ENCODE assay signal across 16 cellular contexts in genomic region chr14:54629183-54629582, GRCh38.
DNase-seq lines count a peak whose midpoint lies in the region; ATAC-seq and TF ChIP-seq lines count a peak whose summit lies in the region.
"Had no signal": no experiment of that assay in that cellular context is flagged by ENCODE, and none has a peak within 500 bp of the region (broad histone marks: within the 10 kb centered on the region; RNA-seq: fewer than 3 reads in every experiment).

No MANE protein-coding gene starts in this region.

- no TSS peak for BruUV-seq in mammary epithelial cell (replicated peaks; lab: Mats Ljungman, UMichigan)

- no peaks in the 10 kb centered on the region for H3K9me3 ChIP-seq in breast epithelium
- no peaks in the 10 kb centered on the region for H3K9me3 ChIP-seq in mammary epithelial cell (replicated peaks; ENCODE audit: insufficient read depth, low read length)
- H3K9me3 ChIP-seq in mucosa of descending colon: no peaks in the 10 kb centered on the region
- H3K9me3 ChIP-seq: Caco-2 had no signal

- no peaks in the 10 kb centered on the region for H3K27me3 ChIP-seq in breast epithelium
- no peaks in the 10 kb centered on the region for H3K27me3 ChIP-seq in mammary epithelial cell (ENCODE audit: insufficient read depth, low read length)

- intact Hi-C loops in breast epithelium (cut with DNase I; ENCODE audit: low total_unique reads) (no loop called here), mammary epithelial cell (cut with micrococcal nuclease) (no loop called here), mucosa of descending colon (cut with DNase I, micrococcal nuclease) (no loop called here)

- TF ChIP-seq POLR2A in breast epithelium (IDR thresholded peaks at IDR 0.05): no peak

- H3K4me1 ChIP-seq in breast epithelium: no peaks in the 10 kb centered on the region
- no peaks in the 10 kb centered on the region for H3K4me1 ChIP-seq in mammary epithelial cell (ENCODE audit: insufficient read depth, low read length)
- no peaks in the 10 kb centered on the region for H3K4me1 ChIP-seq in mucosa of descending colon (ENCODE audit: low read depth)

- no peaks in the 10 kb centered on the region for H4K20me1 ChIP-seq in mammary epithelial cell (ENCODE audit: insufficient read depth, low read length)

- H3K4me3 ChIP-seq in breast epithelium: no peak overlapping the region
- H3K4me3 ChIP-seq in mammary epithelial cell (replicated peaks in 1 of 3; ENCODE audit: insufficient read depth in 1 of 3, low read depth in 2 of 3, low read length in 3 of 3): no peak overlapping the region
- no peak overlapping the region for H3K4me3 ChIP-seq in mucosa of descending colon

- H3K27me3 Mint-ChIP-seq in T-cell: no peaks in the 10 kb centered on the region
- H3K27me3 Mint-ChIP-seq in memory B cell: no peaks in the 10 kb centered on the region
- no peaks in the 10 kb centered on the region for H3K27me3 Mint-ChIP-seq in stimulated activated memory B cell treated with anti-CD40 and anti-IgM and Interleukin-4, amounts not matched to agents 10 μg/mL and 1 μg/mL and 100 μg/mL, for 72 hours
- H3K27me3 Mint-ChIP-seq: activated CD4-positive, alpha-beta memory T cell treated with anti-CD3 and anti-CD28 coated beads, Interleukin-2, amount 10 ng/mL, durations not matched to agents 7 days and 5 days had no signal

- no peak for ATAC-seq in T-cell (replicated peaks in 1 of 4)
- ATAC-seq in memory B cell (ENCODE audit: low read depth): no peak
- ATAC-seq in stimulated activated memory B cell treated with anti-CD40 and anti-IgM and Interleukin-4, amounts not matched to agents 10 μg/mL and 1 μg/mL and 100 μg/mL, for 72 hours: no peak
- ATAC-seq in GM19455 (IDR thresholded peaks at IDR 0.05; ENCODE audit: unreplicated experiment): no peak
- ATAC-seq in mucosa of descending colon: no peak
- no peak for ATAC-seq in HG02970 (IDR thresholded peaks at IDR 0.05; ENCODE audit: low FRiP score, unreplicated experiment)
- ATAC-seq: left lobe of liver, Panc1, SK-N-SH treated with all-trans-retinoic acid at 6 μM for 48 hours had no signal

- POLR2A ChIA-PET in T-cell (lab: Charles Lee): interaction anchor here (0.6 kb wide), 3 partner anchors 57 to 272 kb away, joined by 3 to 8 read pairs (median 4); no protein-coding TSS in a partner anchor

- H3K4me1 Mint-ChIP-seq in T-cell (peaks cover 48 to 49% (median 49%) of the 10 kb centered on the region in 3 donors), memory B cell (peaks cover 45% of the 10 kb centered on the region)
- H3K4me1 Mint-ChIP-seq in stimulated activated memory B cell treated with anti-CD40 and anti-IgM and Interleukin-4, amounts not matched to agents 10 μg/mL and 1 μg/mL and 100 μg/mL, for 72 hours: peaks cover 53% of the 10 kb centered on the region

- H3K36me3 Mint-ChIP-seq in T-cell (peaks cover 4% of the 10 kb centered on the region), memory B cell (peaks cover 3% of the 10 kb centered on the region)
- H3K36me3 Mint-ChIP-seq in stimulated activated memory B cell treated with anti-CD40 and anti-IgM and Interleukin-4, amounts not matched to agents 10 μg/mL and 1 μg/mL and 100 μg/mL, for 72 hours: peaks cover 5% of the 10 kb centered on the region

- WGBS in mammary epithelial cell (ENCODE audit: low coverage, missing lambda C conversion rate): 93% methylated on average over 3 of the region's 3 CpGs

- H3K27ac ChIP-seq in breast epithelium (peak overlapping the region; percentile 24 to 26), mammary epithelial cell (ENCODE audit: insufficient read depth, low read depth, low read length) (no peak overlapping the region)

- H3K9ac ChIP-seq in mammary epithelial cell (ENCODE audit: insufficient read depth, low read length): no peak overlapping the region

- no peak overlapping the region for H3K4me2 ChIP-seq in mammary epithelial cell (ENCODE audit: insufficient read depth, low read depth, low read length)

- H3K9me3 Mint-ChIP-seq in T-cell: peaks cover 0 to 4% (median 2%) of the 10 kb centered on the region in 3 donors
- H3K9me3 Mint-ChIP-seq in memory B cell: no peaks in the 10 kb centered on the region
- H3K9me3 Mint-ChIP-seq in stimulated activated memory B cell treated with anti-CD40 and anti-IgM and Interleukin-4, amounts not matched to agents 10 μg/mL and 1 μg/mL and 100 μg/mL, for 72 hours: peaks cover 3% of the 10 kb centered on the region

- H3K36me3 ChIP-seq in breast epithelium: no peaks in the 10 kb centered on the region
- H3K36me3 ChIP-seq in mammary epithelial cell (ENCODE audit: insufficient read depth, low read length): no peaks in the 10 kb centered on the region
- no peaks in the 10 kb centered on the region for H3K36me3 ChIP-seq in mucosa of descending colon (ENCODE audit: low read depth)

- in situ Hi-C loops in mammary epithelial cell (cut with MboI; ENCODE audit: low sequenced_read_pairs in 2 of 2): no loop called here

- no peak overlapping the region for H2AFZ ChIP-seq in mammary epithelial cell (ENCODE audit: low read depth, low read length)

- H3K27ac Mint-ChIP-seq in T-cell (peak overlapping the region; percentile 86 to 98), memory B cell (peak overlapping the region; percentile 92)
- H3K27ac Mint-ChIP-seq in stimulated activated memory B cell treated with anti-CD40 and anti-IgM and Interleukin-4, amounts not matched to agents 10 μg/mL and 1 μg/mL and 100 μg/mL, for 72 hours: peak overlapping the region; percentile 91

- no peak for TF ChIP-seq CTCF in breast epithelium (IDR thresholded peaks at IDR 0.05)
- TF ChIP-seq CTCF in mammary epithelial cell (conservative IDR thresholded peaks at IDR 0.05 in 1 of 2, IDR thresholded peaks at IDR 0.05 in 1 of 2; ENCODE audit: extremely low read depth in 1 of 2, insufficient read depth in 1 of 2, low read depth in 1 of 2, low read length in 2 of 2): no peak
- no peak for TF ChIP-seq CTCF in mucosa of descending colon (IDR thresholded peaks at IDR 0.05)

- peaks cover 80% of the 10 kb centered on the region for H3K79me2 ChIP-seq in mammary epithelial cell (ENCODE audit: insufficient read depth, low read length)

- CTCF ChIA-PET in mammary epithelial cell (lab: Charles Lee; ENCODE audit: low non-redundant PET) (no interaction called here), T-cell (lab: Charles Lee) (interaction anchor here in 1 of 2 donors (2.2 to 2.4 kb wide), 2 partner anchors 65 to 145 kb away, joined by 7 to 9 read pairs; no protein-coding TSS in a partner anchor)

- H3K4me3 Mint-ChIP-seq in T-cell: peak overlapping the region in 1 of 3 donors; percentile 78
- H3K4me3 Mint-ChIP-seq in memory B cell: no peak overlapping the region
- no peak overlapping the region for H3K4me3 Mint-ChIP-seq in stimulated activated memory B cell treated with anti-CD40 and anti-IgM and Interleukin-4, amounts not matched to agents 10 μg/mL and 1 μg/mL and 100 μg/mL, for 72 hours
- H3K4me3 Mint-ChIP-seq: activated CD4-positive, alpha-beta memory T cell treated with anti-CD3 and anti-CD28 coated beads, Interleukin-2, amount 10 ng/mL, durations not matched to agents 7 days and 5 days had no signal

- DNase-seq in breast epithelium (ENCODE audit: low spot score in 2 of 2) (no peak), mammary epithelial cell (no peak), T-cell (no peak), memory B cell (ENCODE audit: low spot score in 2 of 2) (no peak), mucosa of descending colon (no peak)
- DNase-seq: activated CD4-positive, alpha-beta memory T cell treated with anti-CD3 and anti-CD28 coated beads, Interleukin-2, amount 10 ng/mL, durations not matched to agents 7 days and 5 days; anterior cingulate cortex; Caco-2; HCEC 1CT; NCI-H774 had no signal

- dilution Hi-C loops in mammary epithelial cell (cut with HindIII; ENCODE audit: low sequenced_read_pairs): no loop called here
